ENCODE assay signal across 8 cellular contexts in genomic region chr5:54867310-54867944, GRCh38.
DNase-seq lines count a peak whose midpoint lies in the region; ATAC-seq, FAIRE-seq and TF ChIP-seq lines count a peak whose summit lies in the region.

No MANE protein-coding gene starts in this region.

- H2AFZ ChIP-seq in HepG2 (ENCODE audit: low read length): no peak overlapping the region

- ATAC-seq in HepG2 (no peak), GM18870 (IDR thresholded peaks at IDR 0.05; ENCODE audit: unreplicated experiment) (no peak), GM18873 (IDR thresholded peaks at IDR 0.05; ENCODE audit: low FRiP score, unreplicated experiment) (no peak)

- H3K27ac ChIP-seq in HepG2 (ENCODE audit: extremely low read length, insufficient read depth, low read length): no peak overlapping the region
- no peak overlapping the region for H3K27ac ChIP-seq in uterus

- BruUV-seq in HepG2 (replicated peaks; lab: Mats Ljungman, UMichigan): no TSS peak

- POLR2A ChIA-PET in HepG2 (lab: Yijun Ruan, JAX): no interaction called here

- no peak for FAIRE-seq in HepG2 (lab: Jason Lieb, UNC)

- no peaks in the 10 kb centered on the region for H3K79me2 ChIP-seq in HepG2 (ENCODE audit: insufficient read depth, low read length)

- TF ChIP-seq RAD21 in HepG2 (CRISPR knock-in tag; IDR thresholded peaks at IDR 0.05): no peak

- H3K27me3 ChIP-seq in HepG2 (ENCODE audit: control insufficient read depth in 1 of 2, insufficient read depth in 2 of 2, low read length in 2 of 2) (peaks cover 0 to 4% of the 10 kb centered on the region in 2 experiments; a peak in 1 of 5 replicates), uterus (no peaks in the 10 kb centered on the region)

- in situ Hi-C loops in GM13977 (cut with MboI; ENCODE audit: low pct_unique_long_range_greater_than_20kb, low sequenced_read_pairs, unreplicated experiment) (loop anchor here (25.0 kb wide), 1 partner anchor 605 kb away; no protein-coding TSS in a partner anchor), HepG2 (cut with HindIII; ENCODE audit: extremely low pct_ligation_motif_present, low pct_unique_long_range_greater_than_20kb) (no loop called here)

- H3K4me1 ChIP-seq in HepG2 (ENCODE audit: insufficient read depth, low read length) (no peaks in the 10 kb centered on the region), uterus (no peaks in the 10 kb centered on the region)

- TF ChIP-seq CTCF in GM13977 (IDR thresholded peaks at IDR 0.05; ENCODE audit: extremely low read depth, insufficient read depth, missing control alignments): peak; percentile 41
- TF ChIP-seq CTCF in cardiac fibroblast (IDR thresholded peaks at IDR 0.05; ENCODE audit: low read depth, low read length): peak; percentile 51
- TF ChIP-seq CTCF in HepG2 (CRISPR knock-in tag; IDR thresholded peaks at IDR 0.05): no peak; the same call in 1 of the 2 replicates
- peak; percentile 61 to 64 (median 63) for TF ChIP-seq CTCF in uterus (IDR thresholded peaks at IDR 0.05)

- H3K4me3 ChIP-seq in cardiac fibroblast (replicated peaks in 1 of 2; ENCODE audit: low read depth in 2 of 2, low read length in 2 of 2) (no peak overlapping the region), HepG2 (replicated peaks in 1 of 3; ENCODE audit: insufficient read depth in 1 of 3, low read depth in 2 of 3, low read length in 3 of 3) (no peak overlapping the region), uterus (no peak overlapping the region)

- CTCF ChIA-PET in HepG2 (lab: Yijun Ruan, JAX; ENCODE audit: low intra/inter-chr PET ratio, low total read pairs): interaction anchor here (1.9 kb wide), 1 partner anchor 351 kb away, joined by 13 read pairs; the partner anchor contains the start of gene SNX18

- H4K20me1 ChIP-seq in HepG2 (ENCODE audit: insufficient read depth, low read length): no peaks in the 10 kb centered on the region

- DNase-seq in AML-193 (lab: John Stamatoyannopoulos, UW) (peak; percentile 69 to 78), GM13977 (ENCODE audit: low spot score) (peak; percentile 56), NCI-H82 treated with DMSO at 0.1 percent for 48 hours (lab: John Stamatoyannopoulos, UW; ENCODE audit: unreplicated experiment) (peak; percentile 28), cardiac fibroblast (ENCODE audit: low read depth in 2 of 2) (peak; percentile 80 to 82), HepG2 (ENCODE audit: low spot score) (peak; percentile 22), uterus (no peak)

- no peaks in the 10 kb centered on the region for H3K9me3 ChIP-seq in HepG2 (ENCODE audit: low read length)
- no peaks in the 10 kb centered on the region for H3K9me3 ChIP-seq in uterus

- TF ChIP-seq EP300 in HepG2 (IDR thresholded peaks at IDR 0.05; ENCODE audit: low read depth in 2 of 2, low read length in 2 of 2) (no peak), HepG2 (CRISPR knock-in tag; IDR thresholded peaks at IDR 0.05; ENCODE audit: borderline replicate concordance) (no peak)

- 13% methylated on average over 7 of the region's 7 CpGs for WGBS in HepG2 (ENCODE audit: low lambda C conversion rate)

- no peak overlapping the region for H3K4me2 ChIP-seq in HepG2 (ENCODE audit: low read depth, low read length)

- no peak overlapping the region for H3K9ac ChIP-seq in HepG2 (ENCODE audit: insufficient read depth, low read depth, low read length)

- no peak for TF ChIP-seq POLR2A in HepG2 (IDR thresholded peaks at IDR 0.05; ENCODE audit: insufficient read depth in 1 of 2, low read depth in 2 of 2, low read length in 2 of 2)
- no peak for TF ChIP-seq POLR2A in uterus (IDR thresholded peaks at IDR 0.05)

- H3K36me3 ChIP-seq in HepG2 (replicated peaks in 1 of 2; ENCODE audit: control insufficient read depth in 1 of 2, insufficient read depth in 2 of 2, low read length in 2 of 2) (no peaks in the 10 kb centered on the region), uterus (no peaks in the 10 kb centered on the region)

- intact Hi-C loops in HepG2 (cut with micrococcal nuclease; ENCODE audit: unreplicated experiment): loop anchor here (1.0 kb wide), 1 partner anchor 350 kb away; the partner anchor contains the start of gene SNX18
- intact Hi-C loops in uterus (cut with DNase I; ENCODE audit: low total_unique reads): loop anchor here (10.0 kb wide), 1 partner anchor 623 kb away; no protein-coding TSS in a partner anchor

TF ChIP-seq in HepG2, 621 proteins besides CTCF, POLR2A, EP300 and RAD21:
- no peak for TF ChIP-seq ZNF143 (CRISPR knock-in tag; IDR thresholded peaks at IDR 0.05)
- no peak for TF ChIP-seq KDM5A (IDR thresholded peaks at IDR 0.05; ENCODE audit: borderline replicate concordance, low read length)
- TF ChIP-seq SMC3 (IDR thresholded peaks at IDR 0.05; ENCODE audit: low read length): peak; percentile 32; the same call in 1 of the 2 replicates
- TF ChIP-seq STAG1 (CRISPR knock-in tag; IDR thresholded peaks at IDR 0.05): peak; percentile 36

Comparison
In these comparisons a context has a peak if more than half of its experiments do, and no peak if none do; other contexts are left out.
1. DNase-seq: peak in AML-193 (2 of 2), GM13977 (single experiment), NCI-H82 treated with DMSO at 0.1 percent for 48 hours (single experiment), cardiac fibroblast (2 of 2) and HepG2 (single experiment); none in uterus (0 of 2).